Comparison of ENCODE assay signal across 13 cellular contexts in genomic region chr4:153038493-153039311, GRCh38.
DNase-seq lines count a peak whose midpoint lies in the region; ATAC-seq, FAIRE-seq and TF ChIP-seq lines count a peak whose summit lies in the region.
"Had no signal": no experiment of that assay in that cellular context is flagged by ENCODE, and none has a peak within 500 bp of the region (broad histone marks: within the 10 kb centered on the region; RNA-seq: fewer than 3 reads in every experiment).

No MANE protein-coding gene starts in this region.

- 0 out of 4 replicates have a peak, but pooled peaks of 1 of the 2 experiments have one; percentile 39 for TF ChIP-seq POLR2A in HepG2 (IDR thresholded peaks at IDR 0.05; ENCODE audit: insufficient read depth in 1 of 2, low read depth in 2 of 2, low read length in 2 of 2)

- no peaks in the 10 kb centered on the region for H3K9me2 ChIP-seq in MM.1S (replicated peaks; ENCODE audit: insufficient read depth, low read length)

- H3K36me3 ChIP-seq in HepG2 (replicated peaks in 1 of 2; ENCODE audit: control insufficient read depth in 1 of 2, insufficient read depth in 2 of 2, low read length in 2 of 2) (no peaks in the 10 kb centered on the region), MM.1S (replicated peaks; ENCODE audit: insufficient read depth, low read length) (no peaks in the 10 kb centered on the region)
- H3K36me3 ChIP-seq: cardiac muscle cell had no signal

- peak overlapping the region; percentile 12; the same call in 1 of the 2 replicates for H3K9ac ChIP-seq in HepG2 (ENCODE audit: insufficient read depth, low read depth, low read length)
- no peak overlapping the region for H3K9ac ChIP-seq in MM.1S (ENCODE audit: low read length)

- 0 out of 2 replicates have a peak, but pooled peaks cover 7% of the 10 kb centered on the region for H3K9me3 ChIP-seq in HepG2 (ENCODE audit: low read length)
- H3K9me3 ChIP-seq in MM.1S (replicated peaks; ENCODE audit: insufficient read depth, low read length) = no peaks in the 10 kb centered on the region

- H3K4me3 ChIP-seq in HepG2 (replicated peaks in 1 of 3; ENCODE audit: insufficient read depth in 1 of 3, low read depth in 2 of 3, low read length in 3 of 3) (peak overlapping the region in 2 of 3 experiments; percentile 14 to 62; a peak in 4 of 6 replicates), MM.1S (ENCODE audit: low read length) (no peak overlapping the region)
- H3K4me3 ChIP-seq: cardiac muscle cell had no signal

- no peaks in the 10 kb centered on the region for H4K20me1 ChIP-seq in HepG2 (ENCODE audit: insufficient read depth, low read length)
- no peaks in the 10 kb centered on the region for H4K20me1 ChIP-seq in MM.1S (ENCODE audit: insufficient read depth, low read length)

- no peaks in the 10 kb centered on the region for H3K79me2 ChIP-seq in HepG2 (ENCODE audit: insufficient read depth, low read length)
- no peaks in the 10 kb centered on the region for H3K79me2 ChIP-seq in MM.1S (ENCODE audit: low read length)

- in situ Hi-C loops in HepG2 (cut with HindIII; ENCODE audit: extremely low pct_ligation_motif_present, low pct_unique_long_range_greater_than_20kb) = no loop called here

- H3K27me3 ChIP-seq in HepG2 (ENCODE audit: control insufficient read depth in 1 of 2, insufficient read depth in 2 of 2, low read length in 2 of 2) = no peaks in the 10 kb centered on the region
- no peaks in the 10 kb centered on the region for H3K27me3 ChIP-seq in MM.1S (replicated peaks; ENCODE audit: insufficient read depth, low read length)
- H3K27me3 ChIP-seq: cardiac muscle cell had no signal

- peaks cover 33% of the 10 kb centered on the region for H3K4me1 ChIP-seq in HepG2 (ENCODE audit: insufficient read depth, low read length)
- no peaks in the 10 kb centered on the region for H3K4me1 ChIP-seq in MM.1S (ENCODE audit: low read length)

- ATAC-seq in HepG2 (peak; percentile 96), HG03442 (IDR thresholded peaks at IDR 0.05; ENCODE audit: unreplicated experiment) (no peak), GM19397 (IDR thresholded peaks at IDR 0.05; ENCODE audit: unreplicated experiment) (no peak)
- ATAC-seq: activated naive CD4-positive, alpha-beta T cell treated with anti-CD3 and anti-CD28 coated beads, Interleukin-2, amount 50 U/mL, for 72 hours; natural killer cell treated with Interleukin-12 subunit alpha and Interleukin-12 subunit beta and Interleukin-15 and Interleukin-18, amount 100 ng/mL, for 72 hours had no signal

- POLR2A ChIA-PET in HepG2 (lab: Yijun Ruan, JAX) = interaction anchor here (0.6 kb wide), 1 partner anchor 82 kb away, joined by 3 read pairs; no protein-coding TSS in a partner anchor

- peak overlapping the region; percentile 79 for H3K4me2 ChIP-seq in HepG2 (ENCODE audit: low read depth, low read length)
- H3K4me2 ChIP-seq in MM.1S (ENCODE audit: low read depth, low read length) = no peak overlapping the region

- no peak for TF ChIP-seq CTCF in HepG2 (CRISPR knock-in tag; IDR thresholded peaks at IDR 0.05)
- TF ChIP-seq CTCF in MM.1S (IDR thresholded peaks at IDR 0.05; ENCODE audit: low read length) = no peak

- TF ChIP-seq RAD21 in HepG2 (CRISPR knock-in tag; IDR thresholded peaks at IDR 0.05) = no peak

- TF ChIP-seq EP300 in HepG2 (IDR thresholded peaks at IDR 0.05; ENCODE audit: low read depth in 2 of 2, low read length in 2 of 2) (peak in 1 of 2 experiments; percentile 87; a peak in 2 of 4 replicates), HepG2 (CRISPR knock-in tag; IDR thresholded peaks at IDR 0.05; ENCODE audit: borderline replicate concordance) (0 out of 2 replicates have a peak, but pooled peaks have one; percentile 41)

- CTCF ChIA-PET in HepG2 (lab: Yijun Ruan, JAX; ENCODE audit: low intra/inter-chr PET ratio, low total read pairs) = no interaction called here

- peak overlapping the region; percentile 69 for H2AFZ ChIP-seq in HepG2 (ENCODE audit: low read length)
- no peak overlapping the region for H2AFZ ChIP-seq in MM.1S (ENCODE audit: low read length)

- peak overlapping the region; percentile 64 for H3K27ac ChIP-seq in HepG2 (ENCODE audit: extremely low read length, insufficient read depth, low read length)
- H3K27ac ChIP-seq in MM.1S (ENCODE audit: low read length) = no peak overlapping the region
- H3K27ac ChIP-seq: cardiac muscle cell had no signal

- 1% methylated on average over 6 of the region's 11 CpGs for WGBS in HepG2 (ENCODE audit: low lambda C conversion rate)

- peak; percentile 88 for FAIRE-seq in HepG2 (lab: Jason Lieb, UNC)
- FAIRE-seq: endometrium, GM19239 had no signal

- intact Hi-C loops in HepG2 (cut with micrococcal nuclease; ENCODE audit: unreplicated experiment) = no loop called here

- no TSS peak for BruUV-seq in HepG2 (replicated peaks; lab: Mats Ljungman, UMichigan)

- no peaks in the 10 kb centered on the region for H3F3A ChIP-seq in MM.1S (ENCODE audit: insufficient read depth, low read length)

- DNase-seq in DMS53 treated with DMSO at 0.1 percent for 48 hours (lab: John Stamatoyannopoulos, UW; ENCODE audit: unreplicated experiment) (peak; percentile 79), NCI-H2029 (lab: John Stamatoyannopoulos, UW) (peak; percentile 58), SHP77 treated with DMSO at 0.1 percent for 48 hours (lab: John Stamatoyannopoulos, UW) (peak; percentile 41), HepG2 (ENCODE audit: low spot score) (peak; percentile 87), pons (ENCODE audit: low spot score) (no peak), MM.1S (no peak)

TF ChIP-seq in HepG2, 621 proteins besides CTCF, POLR2A, EP300 and RAD21 (continues in another document):
- TF ChIP-seq NR2F2 (IDR thresholded peaks at IDR 0.05; ENCODE audit: borderline replicate concordance, low read depth) = peak; percentile 72
- no peak for TF ChIP-seq ELF4 (CRISPR knock-in tag; IDR thresholded peaks at IDR 0.05; ENCODE audit: borderline replicate concordance)
- peak; percentile 73; the same call in 1 of the 2 replicates for TF ChIP-seq BCL3 (CRISPR knock-in tag; IDR thresholded peaks at IDR 0.05)
- TF ChIP-seq ZBTB38 (CRISPR knock-in tag; IDR thresholded peaks at IDR 0.05) = no peak
- TF ChIP-seq IKZF4 (CRISPR knock-in tag; IDR thresholded peaks at IDR 0.05; ENCODE audit: borderline replicate concordance, low read depth, not compliant biosample characterization) = no peak
- no peak for TF ChIP-seq TFDP1 (CRISPR knock-in tag; IDR thresholded peaks at IDR 0.05; ENCODE audit: borderline replicate concordance)
- no peak for TF ChIP-seq ZNF691 (CRISPR knock-in tag; IDR thresholded peaks at IDR 0.05; ENCODE audit: borderline replicate concordance, low read depth)
- TF ChIP-seq CEBPG (CRISPR knock-in tag; IDR thresholded peaks at IDR 0.05) = peak; percentile 29; the same call in 1 of the 2 replicates
- no peak for TF ChIP-seq ONECUT2 (CRISPR knock-in tag; IDR thresholded peaks at IDR 0.05)
- TF ChIP-seq ZNF564 (CRISPR knock-in tag; IDR thresholded peaks at IDR 0.05) = peak; percentile 33; the same call in 1 of the 2 replicates
- TF ChIP-seq ZNF547 (CRISPR knock-in tag; IDR thresholded peaks at IDR 0.05) = no peak
- no peak for TF ChIP-seq SIX4 (CRISPR knock-in tag; IDR thresholded peaks at IDR 0.05)
- TF ChIP-seq ZNF614 (CRISPR knock-in tag; IDR thresholded peaks at IDR 0.05; ENCODE audit: borderline replicate concordance) = peak; percentile 69; the same call in 1 of the 2 replicates
- TF ChIP-seq KLF9 (CRISPR knock-in tag; IDR thresholded peaks at IDR 0.05; ENCODE audit: low read depth) = no peak

Comparison
In these comparisons a context has a peak if more than half of its experiments do, and no peak if none do; other contexts are left out.
1. DNase-seq: peak in DMS53 treated with DMSO at 0.1 percent for 48 hours (single experiment), NCI-H2029 (single experiment), SHP77 treated with DMSO at 0.1 percent for 48 hours (single experiment) and HepG2 (single experiment); none in pons (single experiment) and MM.1S (single experiment).